Comparison of ENCODE assay signal across 14 cellular contexts in the genomic region with DNA sequence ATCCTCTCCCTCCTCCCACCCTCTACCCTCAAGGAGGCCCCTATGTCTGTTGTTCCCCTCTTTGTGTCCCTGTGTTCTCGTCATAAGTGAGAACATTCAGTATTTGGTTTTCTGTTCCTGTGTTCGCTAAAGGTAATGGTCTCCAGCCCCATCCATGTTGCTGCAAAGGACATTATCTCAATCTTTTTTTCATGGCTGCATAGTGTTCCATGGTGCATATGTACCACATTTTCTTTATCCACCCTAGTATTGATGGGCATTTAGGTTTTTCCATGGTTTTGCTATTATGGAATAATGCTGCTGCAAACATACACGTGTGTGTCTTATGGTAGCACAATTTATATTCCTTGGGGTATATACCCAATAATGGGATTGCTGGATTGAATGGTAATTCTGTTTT. TPM values are rescaled to one million over a fixed set of nuclear protein-coding genes. Genes with fewer than 3 reads are reported as not detected.
A peak's percentile ranks its signal among the peaks of the same experiment; 100 is the strongest.
DNase-seq lines count a peak whose midpoint lies in the region; ATAC-seq and TF ChIP-seq lines count a peak whose summit lies in the region.
"Had no signal": no experiment of that assay in that cellular context is flagged by ENCODE, and none has a peak within 500 bp of the region (broad histone marks: within the 10 kb centered on the region; RNA-seq: fewer than 3 reads in every experiment).

No MANE protein-coding gene starts in this region.

- H3K27me3 ChIP-seq in PC-3 (ENCODE audit: low read length): no peaks in the 10 kb centered on the region

- intact Hi-C loops in activated CD4-positive, alpha-beta T cell treated with anti-CD3 and anti-CD28 coated beads, Interleukin-2, amount 10 ng/mL, durations not matched to agents 24 days and 14 days (cut with micrococcal nuclease): no loop called here
- intact Hi-C loops in natural killer cell (cut with micrococcal nuclease): no loop called here
- intact Hi-C loops in PC-3 (cut with micrococcal nuclease): no loop called here

- no peak overlapping the region for H3K4me3 ChIP-seq in PC-3 (ENCODE audit: low read length)

- no peaks in the 10 kb centered on the region for H3F3A ChIP-seq in PC-3 (ENCODE audit: low read length, unreplicated experiment)

- H3K4me1 Mint-ChIP-seq in activated CD4-positive, alpha-beta T cell treated with anti-CD3 and anti-CD28 coated beads, Interleukin-2, amount 10 ng/mL, durations not matched to agents 24 days and 14 days: peaks cover 31% of the 10 kb centered on the region
- H3K4me1 Mint-ChIP-seq in natural killer cell: peaks cover 55 to 56% of the 10 kb centered on the region in 2 donors
- peaks cover 40 to 46% of the 10 kb centered on the region in 2 donors for H3K4me1 Mint-ChIP-seq in natural killer cell treated with Interleukin-12 subunit alpha and Interleukin-12 subunit beta and Interleukin-15 and Interleukin-18, amount 100 ng/mL, for 72 hours (ENCODE audit: low read depth in 2 of 2)

- BruUV-seq in PC-3 (replicated peaks; lab: Mats Ljungman, UMichigan): TSS peak; percentile 10

- no peak overlapping the region for H3K4me2 ChIP-seq in PC-3 (ENCODE audit: low read length)

- no peak for DNase-seq in activated CD4-positive, alpha-beta T cell treated with anti-CD3 and anti-CD28 coated beads, Interleukin-2, amount 10 ng/mL, durations not matched to agents 24 days and 14 days
- DNase-seq in activated CD4-positive, alpha-beta T cell treated with anti-CD3 and anti-CD28 coated beads for 4 hours: no peak
- no peak for DNase-seq in natural killer cell
- DNase-seq in natural killer cell treated with Interleukin-12 subunit alpha and Interleukin-12 subunit beta and Interleukin-15 and Interleukin-18, amount 100 ng/mL, for 72 hours (ENCODE audit: low spot score): no peak
- DNase-seq in PC-3: no peak
- no peak for DNase-seq in stimulated activated CD4-positive, alpha-beta T cell treated with anti-CD3 and anti-CD28 coated beads, Interleukin-4, amount 100 ng/mL, for 4 hours
- DNase-seq in A172 (ENCODE audit: low spot score): no peak
- DNase-seq: GDM1, HCEC 1CT, NCI-H1105 treated with DMSO at 0.1 percent for 48 hours, NCI-H1694 had no signal

- H3K9me2 ChIP-seq in PC-3 (replicated peaks; ENCODE audit: low read length): no peaks in the 10 kb centered on the region

- H2AFZ ChIP-seq in PC-3 (ENCODE audit: low read length): no peak overlapping the region

- no peaks in the 10 kb centered on the region for H3K9me3 ChIP-seq in PC-3 (ENCODE audit: low read length)

- peaks cover 46% of the 10 kb centered on the region for H3K36me3 ChIP-seq in PC-3 (ENCODE audit: low read depth, low read length)

- H3K4me3 Mint-ChIP-seq in activated CD4-positive, alpha-beta T cell treated with anti-CD3 and anti-CD28 coated beads, Interleukin-2, amount 10 ng/mL, durations not matched to agents 24 days and 14 days: no peak overlapping the region
- no peak overlapping the region for H3K4me3 Mint-ChIP-seq in natural killer cell
- no peak overlapping the region for H3K4me3 Mint-ChIP-seq in natural killer cell treated with Interleukin-12 subunit alpha and Interleukin-12 subunit beta and Interleukin-15 and Interleukin-18, amount 100 ng/mL, for 72 hours

- no peak overlapping the region for H3K27ac ChIP-seq in PC-3 (ENCODE audit: low read length)
- H3K27ac ChIP-seq: 22Rv1 had no signal

- peak overlapping the region; percentile 64 for H3K27ac Mint-ChIP-seq in activated CD4-positive, alpha-beta T cell treated with anti-CD3 and anti-CD28 coated beads, Interleukin-2, amount 10 ng/mL, durations not matched to agents 24 days and 14 days
- peak overlapping the region; percentile 57 to 59 for H3K27ac Mint-ChIP-seq in natural killer cell
- no peak overlapping the region for H3K27ac Mint-ChIP-seq in natural killer cell treated with Interleukin-12 subunit alpha and Interleukin-12 subunit beta and Interleukin-15 and Interleukin-18, amount 100 ng/mL, for 72 hours

- TF ChIP-seq CTCF in natural killer cell (IDR thresholded peaks at IDR 0.05) (no peak), PC-3 (conservative IDR thresholded peaks at IDR 0.05; ENCODE audit: low read depth, low read length) (no peak)

- H3K9me3 Mint-ChIP-seq in activated CD4-positive, alpha-beta T cell treated with anti-CD3 and anti-CD28 coated beads, Interleukin-2, amount 10 ng/mL, durations not matched to agents 24 days and 14 days: no peaks in the 10 kb centered on the region
- no peaks in the 10 kb centered on the region for H3K9me3 Mint-ChIP-seq in natural killer cell
- no peaks in the 10 kb centered on the region for H3K9me3 Mint-ChIP-seq in natural killer cell treated with Interleukin-12 subunit alpha and Interleukin-12 subunit beta and Interleukin-15 and Interleukin-18, amount 100 ng/mL, for 72 hours

- H4K20me1 ChIP-seq in PC-3 (ENCODE audit: low read length): peaks cover 28% of the 10 kb centered on the region

- H3K9ac ChIP-seq in PC-3 (ENCODE audit: low read length): no peak overlapping the region

- H3K27me3 Mint-ChIP-seq in activated CD4-positive, alpha-beta T cell treated with anti-CD3 and anti-CD28 coated beads, Interleukin-2, amount 10 ng/mL, durations not matched to agents 24 days and 14 days: no peaks in the 10 kb centered on the region
- no peaks in the 10 kb centered on the region for H3K27me3 Mint-ChIP-seq in natural killer cell (ENCODE audit: low read depth in 2 of 2)
- no peaks in the 10 kb centered on the region for H3K27me3 Mint-ChIP-seq in natural killer cell treated with Interleukin-12 subunit alpha and Interleukin-12 subunit beta and Interleukin-15 and Interleukin-18, amount 100 ng/mL, for 72 hours

- POLR2A ChIA-PET in PC-3 (lab: Charles Lee; ENCODE audit: unreplicated experiment): no interaction called here

- peaks cover 65% of the 10 kb centered on the region for H3K36me3 Mint-ChIP-seq in activated CD4-positive, alpha-beta T cell treated with anti-CD3 and anti-CD28 coated beads, Interleukin-2, amount 10 ng/mL, durations not matched to agents 24 days and 14 days (ENCODE audit: low read depth)
- no peaks in the 10 kb centered on the region for H3K36me3 Mint-ChIP-seq in natural killer cell
- H3K36me3 Mint-ChIP-seq in natural killer cell treated with Interleukin-12 subunit alpha and Interleukin-12 subunit beta and Interleukin-15 and Interleukin-18, amount 100 ng/mL, for 72 hours: peaks cover 37% of the 10 kb centered on the region

- H3K4me1 ChIP-seq in PC-3 (ENCODE audit: insufficient read depth, low read length): no peaks in the 10 kb centered on the region

- CTCF ChIA-PET in PC-3 (lab: Charles Lee): interaction anchor here (0.7 kb wide), 1 partner anchor 64 kb away, joined by 3 read pairs; no protein-coding TSS in a partner anchor

- no peak for ATAC-seq in natural killer cell
- no peak for ATAC-seq in natural killer cell treated with Interleukin-12 subunit alpha and Interleukin-12 subunit beta and Interleukin-15 and Interleukin-18, amount 100 ng/mL, for 72 hours
- no peak for ATAC-seq in PC-3
- no peak for ATAC-seq in GM18867 (IDR thresholded peaks at IDR 0.05; ENCODE audit: unreplicated experiment)
- ATAC-seq: Right ventricle myocardium inferior had no signal

- peaks cover 67% of the 10 kb centered on the region for H3K79me2 ChIP-seq in PC-3 (ENCODE audit: low read length)

RNA-seq across cellular contexts. Expression of gene PUM2, which starts 33.0 kb away (rescaled TPM):
- 122 and 130 TPM in 2 replicates for total RNA-seq in activated CD4-positive, alpha-beta T cell treated with anti-CD3 and anti-CD28 coated beads, Interleukin-2, amount 10 ng/mL, durations not matched to agents 24 days and 14 days
- total RNA-seq in natural killer cell: 100 to 1,000 TPM; 115 to 157 (median 130) TPM
- 100 to 1,000 TPM; 107 to 144 TPM for total RNA-seq in natural killer cell treated with Interleukin-12 subunit alpha and Interleukin-12 subunit beta and Interleukin-15 and Interleukin-18, amount 100 ng/mL, for 72 hours
- total RNA-seq in PC-3 (2014; rRNA removed): 14.9 and 25.3 TPM in 2 replicates
- 19.4 and 19.7 TPM in 2 replicates for total RNA-seq in A172 (2014; rRNA removed; shearing (Covaris generic))

Comparison
In these comparisons a context has a peak if more than half of its experiments do, and no peak if none do; other contexts are left out.
1. H3K27ac Mint-ChIP-seq: peak in activated CD4-positive, alpha-beta T cell treated with anti-CD3 and anti-CD28 coated beads, Interleukin-2, amount 10 ng/mL, durations not matched to agents 24 days and 14 days (single experiment) and natural killer cell (2 of 2); none in natural killer cell treated with Interleukin-12 subunit alpha and Interleukin-12 subunit beta and Interleukin-15 and Interleukin-18, amount 100 ng/mL, for 72 hours (0 of 2).